In the genomic region with DNA sequence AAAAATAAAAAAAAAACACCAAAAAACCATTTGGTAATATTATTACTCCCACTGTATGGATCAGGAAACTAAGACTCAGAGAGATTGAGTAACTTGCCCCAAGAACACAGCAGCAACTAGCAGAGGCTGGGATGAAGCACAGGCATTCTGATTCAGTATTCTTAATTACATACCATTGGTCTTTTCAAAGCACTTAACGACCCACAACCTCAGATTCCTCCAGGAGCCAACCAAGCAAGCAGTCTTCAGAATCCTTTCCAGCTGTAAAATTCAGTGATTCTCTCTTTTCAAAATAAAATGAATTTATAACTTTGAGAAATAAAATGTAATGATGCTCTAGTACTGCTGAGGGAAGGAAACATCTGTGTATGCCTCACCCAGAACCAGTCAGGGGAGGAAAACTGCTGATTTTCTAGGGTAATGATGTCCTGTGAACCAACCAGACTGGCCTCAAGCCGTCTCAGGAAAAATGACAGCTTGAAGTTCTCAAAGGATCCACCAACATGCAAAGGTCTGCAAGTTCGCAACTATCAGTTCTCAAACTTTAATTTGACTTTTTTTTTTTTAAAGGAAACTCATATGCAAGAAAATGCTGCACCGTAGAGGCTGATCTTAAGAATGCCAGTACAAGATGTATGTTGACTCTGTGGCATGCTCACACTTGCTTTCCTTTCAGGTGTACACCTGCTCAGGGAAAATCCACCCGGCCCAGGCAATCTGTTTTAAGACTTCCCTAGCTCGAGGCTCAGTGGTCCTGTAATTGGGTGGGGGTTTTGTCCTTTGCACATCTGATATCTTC, we compare ENCODE assay signal across 8 cellular contexts. TPM values are rescaled to one million over a fixed set of nuclear protein-coding genes. Genes with fewer than 3 reads are reported as not detected.
DNase-seq lines count a peak whose midpoint lies in the region; ATAC-seq and TF ChIP-seq lines count a peak whose summit lies in the region.

No MANE protein-coding gene starts in this region.

- no peaks in the 10 kb centered on the region for H3K27me3 ChIP-seq in right lobe of liver

- H3K36me3 ChIP-seq in right lobe of liver, result no peaks in the 10 kb centered on the region
- no peaks in the 10 kb centered on the region for H3K36me3 ChIP-seq in urinary bladder (ENCODE audit: insufficient read depth)

- H3K4me3 ChIP-seq in right lobe of liver (peak overlapping the region; percentile 21 to 53 (median 40)), urinary bladder (ENCODE audit: low read depth, low read length) (peak overlapping the region; percentile 20)

- peak overlapping the region; percentile 64 to 70 (median 66) for H3K27ac ChIP-seq in right lobe of liver
- H3K27ac ChIP-seq in urinary bladder (ENCODE audit: low read depth), result peak overlapping the region; percentile 81

- DNase-seq in activated naive CD8-positive, alpha-beta T cell treated with anti-CD3 and anti-CD28 coated beads for 36 hours, result no peak
- no peak for DNase-seq in right lobe of liver
- DNase-seq in activated naive CD4-positive, alpha-beta T cell treated with anti-CD3 and anti-CD28 coated beads, Interleukin-2, amount 50 U/mL, for 16 hours, result no peak
- DNase-seq in GM19238 (ENCODE audit: insufficient read length, low spot score), result no peak
- no peak for DNase-seq in stimulated activated CD4-positive, alpha-beta T cell treated with anti-CD3 and anti-CD28 coated beads, Interleukin-12 subunit alpha, Interleukin-12 subunit beta, amount 100 ng/mL, for 4 hours

- H3K36me3 Mint-ChIP-seq in activated naive CD8-positive, alpha-beta T cell treated with anti-CD3 and anti-CD28 coated beads for 36 hours, result no peaks in the 10 kb centered on the region

- H3K4me1 Mint-ChIP-seq in activated naive CD8-positive, alpha-beta T cell treated with anti-CD3 and anti-CD28 coated beads for 36 hours, result peaks cover 38% of the 10 kb centered on the region

- H3K4me3 Mint-ChIP-seq in activated naive CD8-positive, alpha-beta T cell treated with anti-CD3 and anti-CD28 coated beads for 36 hours, result peak overlapping the region; percentile 46

- no peak for TF ChIP-seq POLR2A in right lobe of liver (IDR thresholded peaks at IDR 0.05)

- no peak overlapping the region for H3K27ac Mint-ChIP-seq in activated naive CD8-positive, alpha-beta T cell treated with anti-CD3 and anti-CD28 coated beads for 36 hours

- intact Hi-C loops in right lobe of liver (cut with DNase I), result no loop called here

- no peaks in the 10 kb centered on the region for H3K9me3 ChIP-seq in right lobe of liver

- ATAC-seq in GM18511 (IDR thresholded peaks at IDR 0.05; ENCODE audit: unreplicated experiment), result peak; percentile 18
- peak; percentile 13 for ATAC-seq in HG02870 (IDR thresholded peaks at IDR 0.05; ENCODE audit: unreplicated experiment)
- ATAC-seq in right lobe of liver, result peak in 3 of 4 donors; percentile 3 to 5 (median 4)

- H3K27me3 Mint-ChIP-seq in activated naive CD8-positive, alpha-beta T cell treated with anti-CD3 and anti-CD28 coated beads for 36 hours, result peaks cover 19% of the 10 kb centered on the region

- no peak for TF ChIP-seq CTCF in right lobe of liver (IDR thresholded peaks at IDR 0.05)

- WGBS in right lobe of liver (ENCODE audit: insufficient coverage, low coverage, low lambda C conversion rate, missing lambda C conversion rate), result 25% methylated on average over 6 of the region's 6 CpGs
- 11% methylated on average over 6 of the region's 6 CpGs for WGBS in urinary bladder

- no peaks in the 10 kb centered on the region for H3K9me3 Mint-ChIP-seq in activated naive CD8-positive, alpha-beta T cell treated with anti-CD3 and anti-CD28 coated beads for 36 hours

- H3K4me1 ChIP-seq in right lobe of liver, result peaks cover 0 to 23% (median 5%) of the 10 kb centered on the region in 4 donors
- H3K4me1 ChIP-seq in urinary bladder (ENCODE audit: insufficient read depth), result no peaks in the 10 kb centered on the region

RNA-seq across cellular contexts. Expression of a gene that starts 9.0 kb away (rescaled TPM):
- total RNA-seq in activated naive CD8-positive, alpha-beta T cell treated with anti-CD3 and anti-CD28 coated beads for 36 hours, result under 1 TPM; 0.14 to 0.18 TPM
- total RNA-seq in right lobe of liver (1 to 10 TPM; 4.0 to 8.5 (median 5.5) TPM), urinary bladder (14.9 TPM)
- polyA plus RNA-seq in urinary bladder, result 57.1 TPM

RNA-seq across cellular contexts. Expression of a gene that starts 41.9 kb away (rescaled TPM):
- total RNA-seq in activated naive CD8-positive, alpha-beta T cell treated with anti-CD3 and anti-CD28 coated beads for 36 hours, result 10 to 100 TPM; 22.8 to 23.0 TPM
- 10 to 100 TPM; 13.0 to 19.3 (median 14.6) TPM for total RNA-seq in right lobe of liver
- 84.5 TPM for total RNA-seq in urinary bladder
- 58.7 TPM for polyA plus RNA-seq in urinary bladder

Comparison
In these comparisons a context has a peak if more than half of its experiments do, and no peak if none do; other contexts are left out.
1. RNA of a gene that starts 9.0 kb away (total RNA-seq): 14.9 TPM in urinary bladder (single experiment) and 4.0 to 8.5 TPM in right lobe of liver; 0.14 to 0.18 TPM in activated naive CD8-positive, alpha-beta T cell treated with anti-CD3 and anti-CD28 coated beads for 36 hours; every median in the first group is over 4 times any median in the second.
2. Peak in every context shown above with its lines, with median percentiles within 50 percentile points of each other: ATAC-seq.